In the genomic region with DNA sequence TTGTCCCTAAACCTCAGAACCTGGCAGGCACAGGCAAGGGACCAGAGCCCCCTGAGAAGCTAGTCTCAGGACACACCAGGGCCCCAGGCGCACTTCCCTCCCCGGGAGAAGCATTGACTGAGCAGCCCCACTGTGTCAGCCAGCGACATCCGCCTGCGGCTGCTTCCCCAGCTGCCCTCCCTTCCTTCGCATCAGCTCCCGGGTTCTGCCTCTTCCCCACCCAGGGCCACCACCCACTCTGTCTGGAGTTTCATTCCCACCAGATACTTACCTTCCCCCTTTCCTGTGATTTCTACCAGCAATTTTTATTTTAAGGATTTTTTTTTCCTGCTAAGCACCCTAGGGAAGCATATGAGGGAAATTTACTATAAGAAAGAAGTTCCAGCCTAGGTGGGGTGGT, we compare ENCODE assay signal across 14 cellular contexts.
DNase-seq lines count a peak whose midpoint lies in the region; ATAC-seq, FAIRE-seq and TF ChIP-seq lines count a peak whose summit lies in the region.
"Had no signal": no experiment of that assay in that cellular context is flagged by ENCODE, and none has a peak within 500 bp of the region (broad histone marks: within the 10 kb centered on the region; RNA-seq: fewer than 3 reads in every experiment).

No MANE protein-coding gene starts in this region.

- H3K4me1 Mint-ChIP-seq in GM23338 (peaks cover 35% of the 10 kb centered on the region), astrocyte (ENCODE audit: low read depth, unreplicated experiment) (peaks cover 63% of the 10 kb centered on the region)

- TF ChIP-seq POLR2A in gastrocnemius medialis (IDR thresholded peaks at IDR 0.05), result no peak

- H3K4me1 ChIP-seq in GM23338 (ENCODE audit: insufficient read depth) (peaks cover 8% of the 10 kb centered on the region), astrocyte (ENCODE audit: insufficient read depth, low read length) (peaks cover 46% of the 10 kb centered on the region), gastrocnemius medialis (peaks cover 11 to 15% of the 10 kb centered on the region in 2 donors), PC-9 (replicated peaks; ENCODE audit: insufficient read depth) (peaks cover 7% of the 10 kb centered on the region; the same call in 1 of the 2 replicates)

- H4K20me1 ChIP-seq in GM23338 (replicated peaks; ENCODE audit: insufficient read depth), result no peaks in the 10 kb centered on the region
- no peaks in the 10 kb centered on the region for H4K20me1 ChIP-seq in astrocyte (ENCODE audit: insufficient read depth, low read length)
- H4K20me1 ChIP-seq in PC-9 (ENCODE audit: insufficient read depth), result no peaks in the 10 kb centered on the region

- H3K4me3 Mint-ChIP-seq in GM23338 (no peak overlapping the region), astrocyte (ENCODE audit: unreplicated experiment) (no peak overlapping the region)
- H3K4me3 Mint-ChIP-seq: activated T-helper 1 cell treated with anti-CD3 and anti-CD28 coated beads, Interleukin-12 subunit alpha, Interleukin-12 subunit beta, Interleukin-2, Interleukin-4 antibody, amounts not matched to agents 30 ng/mL and 10 ng/mL and 1 ng/mL, durations not matched to agents 14 hours and 24 hours and 36 hours had no signal

- H3K9me2 ChIP-seq in GM23338 (ENCODE audit: insufficient read depth) (no peaks in the 10 kb centered on the region), PC-9 (ENCODE audit: insufficient read depth) (no peaks in the 10 kb centered on the region)

- H3K4me2 ChIP-seq in GM23338, result no peak overlapping the region
- peak overlapping the region; percentile 37 for H3K4me2 ChIP-seq in astrocyte (ENCODE audit: low read length)
- no peak overlapping the region for H3K4me2 ChIP-seq in PC-9

- TF ChIP-seq CTCF in GM23338 (conservative IDR thresholded peaks at IDR 0.05; ENCODE audit: low read depth in 2 of 2) (no peak), astrocyte (IDR thresholded peaks at IDR 0.05; ENCODE audit: insufficient read depth, low read depth, low read length) (no peak), gastrocnemius medialis (IDR thresholded peaks at IDR 0.05 in 4 of 5, conservative IDR thresholded peaks at IDR 0.05 in 1 of 5) (no peak), PC-9 (conservative IDR thresholded peaks at IDR 0.05) (no peak)

- intact Hi-C loops in gastrocnemius medialis (cut with DNase I; ENCODE audit: low total_unique reads) (no loop called here), PC-9 (cut with micrococcal nuclease; ENCODE audit: unreplicated experiment) (no loop called here)

- H3F3A ChIP-seq in GM23338 (replicated peaks; ENCODE audit: low read depth), result no peaks in the 10 kb centered on the region
- H3F3A ChIP-seq in PC-9 (ENCODE audit: insufficient read depth, low read depth), result no peaks in the 10 kb centered on the region

- CTCF ChIA-PET in PC-9 (lab: Charles Lee), result no interaction called here

- no peaks in the 10 kb centered on the region for H3K9me3 Mint-ChIP-seq in GM23338
- H3K9me3 Mint-ChIP-seq in astrocyte (ENCODE audit: unreplicated experiment), result peaks cover 3% of the 10 kb centered on the region
- H3K9me3 Mint-ChIP-seq: activated T-helper 1 cell treated with anti-CD3 and anti-CD28 coated beads, Interleukin-12 subunit alpha, Interleukin-12 subunit beta, Interleukin-2, Interleukin-4 antibody, amounts not matched to agents 30 ng/mL and 10 ng/mL and 1 ng/mL, durations not matched to agents 14 hours and 24 hours and 36 hours had no signal

- H3K9me3 ChIP-seq in astrocyte (ENCODE audit: insufficient read depth, low read depth, low read length) (no peaks in the 10 kb centered on the region), gastrocnemius medialis (no peaks in the 10 kb centered on the region), PC-9 (ENCODE audit: insufficient read depth, low read depth) (no peaks in the 10 kb centered on the region)

- H3K27me3 ChIP-seq in GM23338 (ENCODE audit: insufficient read depth) (no peaks in the 10 kb centered on the region), astrocyte (ENCODE audit: insufficient read depth, low read length) (no peaks in the 10 kb centered on the region), layer of hippocampus (ENCODE audit: control insufficient read depth, insufficient read depth, low read length) (no peaks in the 10 kb centered on the region), gastrocnemius medialis (no peaks in the 10 kb centered on the region), PC-9 (ENCODE audit: insufficient read depth, low read depth) (no peaks in the 10 kb centered on the region)

- H3K4me3 ChIP-seq in GM23338, result no peak overlapping the region
- no peak overlapping the region for H3K4me3 ChIP-seq in astrocyte (ENCODE audit: insufficient read depth, low read depth, low read length)
- no peak overlapping the region for H3K4me3 ChIP-seq in gastrocnemius medialis
- H3K4me3 ChIP-seq in PC-9, result no peak overlapping the region

- H3K36me3 Mint-ChIP-seq in GM23338 (ENCODE audit: low read depth) (no peaks in the 10 kb centered on the region; the same call in 2 of the 3 replicates), astrocyte (ENCODE audit: low read depth, unreplicated experiment) (peaks cover 31% of the 10 kb centered on the region)

- H3K27ac Mint-ChIP-seq in GM23338 (peak overlapping the region; percentile 58), astrocyte (ENCODE audit: unreplicated experiment) (peak overlapping the region; percentile 78)
- H3K27ac Mint-ChIP-seq: activated T-helper 1 cell treated with anti-CD3 and anti-CD28 coated beads, Interleukin-12 subunit alpha, Interleukin-12 subunit beta, Interleukin-2, Interleukin-4 antibody, amounts not matched to agents 30 ng/mL and 10 ng/mL and 1 ng/mL, durations not matched to agents 14 hours and 24 hours and 36 hours had no signal

- H3K27me3 Mint-ChIP-seq in GM23338 (ENCODE audit: insufficient read depth, low read depth, poor library complexity) (peaks cover 6% of the 10 kb centered on the region), astrocyte (ENCODE audit: low read depth, unreplicated experiment) (no peaks in the 10 kb centered on the region)
- H3K27me3 Mint-ChIP-seq: progenitor cell of endocrine pancreas had no signal

- ATAC-seq in GM23338 (peak; percentile 53), gastrocnemius medialis (no peak), GM21529 (IDR thresholded peaks at IDR 0.05; ENCODE audit: unreplicated experiment) (no peak), HG03039 (IDR thresholded peaks at IDR 0.05; ENCODE audit: unreplicated experiment) (no peak)

- peak overlapping the region; percentile 53 for H3K9ac ChIP-seq in astrocyte (ENCODE audit: low read length)

- H3K36me3 ChIP-seq in GM23338 (ENCODE audit: insufficient read depth) (no peaks in the 10 kb centered on the region), astrocyte (ENCODE audit: insufficient read depth, low read length) (peaks cover 3% of the 10 kb centered on the region), gastrocnemius medialis (no peaks in the 10 kb centered on the region), PC-9 (ENCODE audit: low read depth) (no peaks in the 10 kb centered on the region)

- H3K79me2 ChIP-seq in GM23338 (replicated peaks; ENCODE audit: insufficient read depth) (no peaks in the 10 kb centered on the region), astrocyte (ENCODE audit: insufficient read depth, low read length) (no peaks in the 10 kb centered on the region), PC-9 (ENCODE audit: low read depth) (no peaks in the 10 kb centered on the region)

- in situ Hi-C loops in gastrocnemius medialis (cut with MboI; ENCODE audit: low sequenced_read_pairs in 4 of 4), result no loop called here

- no TSS peak for BruUV-seq in PC-9 (replicated peaks; lab: Mats Ljungman, UMichigan)

- H3K27ac ChIP-seq in GM23338 (ENCODE audit: low read depth), result no peak overlapping the region
- peak overlapping the region; percentile 49 for H3K27ac ChIP-seq in astrocyte (ENCODE audit: low read depth, low read length)
- H3K27ac ChIP-seq in layer of hippocampus (ENCODE audit: low read depth, low read length), result peak overlapping the region; percentile 49
- peak overlapping the region in 3 of 4 donors; percentile 44 to 63 (median 46) for H3K27ac ChIP-seq in gastrocnemius medialis
- H3K27ac ChIP-seq in PC-9, result no peak overlapping the region

- no peak for DNase-seq in GM23338 (ENCODE audit: low spot score)
- no peak for DNase-seq in astrocyte (ENCODE audit: low read depth)
- DNase-seq in gastrocnemius medialis, result no peak
- no peak for DNase-seq in PC-9
- DNase-seq in dermis blood vessel endothelial cell, result no peak
- DNase-seq: DND-41, NCI-H2081 treated with DMSO at 0.1 percent for 48 hours, T-helper 1 cell had no signal

- FAIRE-seq in astrocyte (lab: Jason Lieb, UNC), result no peak
- FAIRE-seq: GM19239 had no signal

- no peak overlapping the region for H2AFZ ChIP-seq in GM23338
- no peak overlapping the region for H2AFZ ChIP-seq in astrocyte (ENCODE audit: low read depth, low read length)
- no peak overlapping the region for H2AFZ ChIP-seq in PC-9

- POLR2A ChIA-PET in PC-9 (lab: Charles Lee; ENCODE audit: unreplicated experiment), result no interaction called here

Comparison
In these comparisons a context has a peak if more than half of its experiments do, and no peak if none do; other contexts are left out.
1. H3K27ac ChIP-seq: peak in astrocyte (single experiment), layer of hippocampus (single experiment) and gastrocnemius medialis (3 of 4); none in GM23338 (single experiment) and PC-9 (single experiment).